19 cellular contexts compared by ENCODE assay signal in genomic region chr21:15455819-15456462, GRCh38.
"Had no signal": no experiment of that assay in that cellular context is flagged by ENCODE, and none has a peak within 500 bp of the region (broad histone marks: within the 10 kb centered on the region; RNA-seq: fewer than 3 reads in every experiment).

No MANE protein-coding gene starts in this region.

- H3K9me3 ChIP-seq: pancreas, tibial nerve, vagina had no signal

- H3K4me1 ChIP-seq: heart left ventricle, neural progenitor cell, pancreas, tibial nerve, vagina had no signal

- H3K27me3 ChIP-seq: heart left ventricle, neural progenitor cell, pancreas, tibial nerve, vagina had no signal

- H3K27ac ChIP-seq: epithelial cell of prostate, heart left ventricle, neural progenitor cell, pancreas, tibial nerve, vagina had no signal

- H3K36me3 ChIP-seq: heart left ventricle, neural progenitor cell, pancreas, tibial nerve, vagina had no signal

- DNase-seq: activated CD4-positive, alpha-beta T cell treated with anti-CD3 and anti-CD28 coated beads for 4 hours; activated CD8-positive, alpha-beta T cell treated with anti-CD3 and anti-CD28 coated beads for 36 hours; activated effector memory CD4-positive, alpha-beta T cell treated with anti-CD3 and anti-CD28 coated beads, Interleukin-2, amount 50 U/mL, for 16 hours; activated T-cell treated with anti-CD3 and anti-CD28 coated beads, Interleukin-2, amount 50 U/mL, for 48 hours; central memory CD4-positive, alpha-beta T cell; effector memory CD8-positive, alpha-beta T cell; left ventricle myocardium superior; stimulated activated CD4-positive, alpha-beta T cell treated with anti-CD3 and anti-CD28 coated beads, Interleukin-15, amount 100 ng/mL, for 24 hours; stimulated activated CD4-positive, alpha-beta T cell treated with anti-CD3 and anti-CD28 coated beads, Interleukin-4, amount 100 ng/mL, for 24 hours; stimulated activated naive CD4-positive, alpha-beta T cell; T-helper 17 cell had no signal

- ATAC-seq: activated CD8-positive, alpha-beta T cell treated with anti-CD3 and anti-CD28 coated beads for 36 hours; activated naive CD4-positive, alpha-beta T cell treated with anti-CD3 and anti-CD28 coated beads, Interleukin-2, amount 50 U/mL, for 72 hours; effector memory CD8-positive, alpha-beta T cell; heart left ventricle; left ventricle myocardium superior; pancreas; T-helper 17 cell; WTC11 had no signal

- H3K4me3 ChIP-seq: heart left ventricle, neural progenitor cell, pancreas, tibial nerve, vagina had no signal

- H3K9ac ChIP-seq: neural progenitor cell had no signal
